ENCODE assay signal across 8 cellular contexts in the genomic region with DNA sequence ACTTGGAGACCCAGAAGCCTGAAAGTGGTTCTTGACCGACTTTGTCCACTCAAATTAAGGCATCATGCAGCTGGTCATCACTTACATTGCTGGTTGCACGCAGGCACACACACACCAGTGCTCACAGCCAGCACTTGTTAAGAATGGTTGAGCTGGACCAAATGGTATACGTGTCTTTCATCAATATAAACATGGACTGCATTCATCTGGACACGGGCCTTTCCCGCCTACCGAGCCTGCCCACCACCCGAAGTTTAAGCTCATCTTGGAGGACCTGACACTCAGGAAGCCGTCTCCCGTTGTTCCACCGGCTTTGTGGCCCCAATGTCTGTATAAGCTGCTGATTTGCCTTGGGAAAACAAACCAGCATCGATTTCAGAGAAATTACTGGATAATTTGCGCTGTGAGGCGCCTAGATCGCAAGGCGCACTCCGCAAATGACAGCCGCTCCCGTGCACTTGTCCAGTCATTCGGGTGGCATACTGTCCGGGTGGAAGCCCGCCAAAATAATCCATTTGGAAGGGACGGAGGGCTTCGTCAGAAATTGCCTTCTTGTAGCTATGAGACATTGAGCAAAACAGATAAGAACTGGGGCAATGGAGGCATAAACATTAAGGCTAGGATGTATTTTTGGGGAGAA. TPM values are rescaled to one million over a fixed set of nuclear protein-coding genes. Genes with fewer than 3 reads are reported as not detected.
A peak's percentile ranks its signal among the peaks of the same experiment; 100 is the strongest.
DNase-seq lines count a peak whose midpoint lies in the region; ATAC-seq lines count a peak whose summit lies in the region.

No MANE protein-coding gene starts in this region.

- peak overlapping the region; percentile 97 to 99 (median 98) for H3K27ac Mint-ChIP-seq in naive thymus-derived CD4-positive, alpha-beta T cell

- peaks cover 13 to 16% of the 10 kb centered on the region in 2 donors for H3K4me1 ChIP-seq in naive thymus-derived CD4-positive, alpha-beta T cell (ENCODE audit: control insufficient read depth in 2 of 2, insufficient read depth in 2 of 2, low read length in 2 of 2)

- peaks cover 4 to 33% (median 23%) of the 10 kb centered on the region in 5 donors for H3K36me3 Mint-ChIP-seq in naive thymus-derived CD4-positive, alpha-beta T cell

- peak overlapping the region; percentile 96 for H3K27ac ChIP-seq in epithelial cell of prostate
- peak overlapping the region; percentile 90 for H3K27ac ChIP-seq in naive thymus-derived CD4-positive, alpha-beta T cell (ENCODE audit: low read depth, low read length)

- H3K27me3 Mint-ChIP-seq in naive thymus-derived CD4-positive, alpha-beta T cell: peaks cover 0 to 7% (median 0%) of the 10 kb centered on the region in 5 donors

- peaks cover 0 to 17% (median 0%) of the 10 kb centered on the region in 3 experiments for H3K36me3 ChIP-seq in naive thymus-derived CD4-positive, alpha-beta T cell (ENCODE audit: control insufficient read depth in 2 of 3, insufficient read depth in 3 of 3, low read length in 3 of 3)

- H3K9me3 Mint-ChIP-seq in naive thymus-derived CD4-positive, alpha-beta T cell: peaks cover 0 to 28% (median 2%) of the 10 kb centered on the region in 11 donors

- H3K27me3 ChIP-seq in naive thymus-derived CD4-positive, alpha-beta T cell (ENCODE audit: control insufficient read depth in 2 of 2, insufficient read depth in 2 of 2, low read length in 2 of 2): no peaks in the 10 kb centered on the region

- H3K4me1 Mint-ChIP-seq in naive thymus-derived CD4-positive, alpha-beta T cell: peaks cover 16 to 71% (median 45%) of the 10 kb centered on the region in 7 donors

- peak; percentile 33 for ATAC-seq in GM19351 (IDR thresholded peaks at IDR 0.05; ENCODE audit: unreplicated experiment)
- peak; percentile 30 for ATAC-seq in HG03442 (IDR thresholded peaks at IDR 0.05; ENCODE audit: unreplicated experiment)
- ATAC-seq in naive thymus-derived CD4-positive, alpha-beta T cell: peak; percentile 14

- intact Hi-C loops in naive thymus-derived CD4-positive, alpha-beta T cell (cut with micrococcal nuclease): loop anchor here in 1 of 2 donors (1.0 to 5.0 kb wide), 6 partner anchors 22 to 1790 kb away; a partner anchor contains a TSS

- DNase-seq in DMS53 (lab: John Stamatoyannopoulos, UW) (peak; percentile 92), SKM-1 treated with dmso at 0.1 percent for 144 hours (lab: John Stamatoyannopoulos, UW; ENCODE audit: unreplicated experiment) (peak; percentile 65), epithelial cell of prostate (ENCODE audit: low read depth, low spot score) (no peak), CD1c-positive myeloid dendritic cell (ENCODE audit: extremely low spot score) (no peak), NCI-H1048 (lab: John Stamatoyannopoulos, UW) (no peak)
- peak in 1 of 9 donors; percentile 10 for DNase-seq in naive thymus-derived CD4-positive, alpha-beta T cell

- H3K9me3 ChIP-seq in naive thymus-derived CD4-positive, alpha-beta T cell (ENCODE audit: control insufficient read depth in 2 of 3, low read length in 3 of 3): no peaks in the 10 kb centered on the region

- peak overlapping the region; percentile 89 for H3K4me3 ChIP-seq in naive thymus-derived CD4-positive, alpha-beta T cell (ENCODE audit: low read length)

- POLR2A ChIA-PET in naive thymus-derived CD4-positive, alpha-beta T cell (lab: Charles Lee): interaction anchor here (0.7 to 8.2 kb wide), 34 partner anchors 9 to 1788 kb away, joined by 3 to 267 read pairs (median 5); a partner anchor contains a TSS

- H3K4me3 Mint-ChIP-seq in naive thymus-derived CD4-positive, alpha-beta T cell: peak overlapping the region; percentile 93 to 98 (median 96)

- CTCF ChIA-PET in naive thymus-derived CD4-positive, alpha-beta T cell (lab: Charles Lee): interaction anchor here (0.7 to 3.0 kb wide), 10 partner anchors 10 to 167 kb away, joined by 3 to 23 read pairs (median 4); a partner anchor contains a TSS

RNA-seq across cellular contexts. Expression of a gene that starts 40.1 kb away (rescaled TPM):
- not detected for total RNA-seq in naive thymus-derived CD4-positive, alpha-beta T cell
- polyA plus RNA-seq in naive thymus-derived CD4-positive, alpha-beta T cell: not detected

RNA-seq across cellular contexts. Expression of a gene that starts 58.3 kb away (rescaled TPM):
- total RNA-seq in naive thymus-derived CD4-positive, alpha-beta T cell: 10 to 100 TPM; 22.9 to 49.5 (median 28.6) TPM
- polyA plus RNA-seq in naive thymus-derived CD4-positive, alpha-beta T cell: 10 to 100 TPM; 16.0 to 19.8 TPM

Comparison
In these comparisons a context has a peak if more than half of its experiments do, and no peak if none do; other contexts are left out.
1. DNase-seq: peak in DMS53 (single experiment) and SKM-1 treated with dmso at 0.1 percent for 144 hours (single experiment); none in epithelial cell of prostate (single experiment), CD1c-positive myeloid dendritic cell (single experiment) and NCI-H1048 (single experiment).
2. Peak in every context shown above with its lines, with median percentiles within 50 percentile points of each other: ATAC-seq.